ENCODE assay signal across 8 cellular contexts in genomic region chr1:35192853-35193664, GRCh38. TPM values are rescaled to one million over a fixed set of nuclear protein-coding genes. Genes with fewer than 3 reads are reported as not detected.
A peak's percentile ranks its signal among the peaks of the same experiment; 100 is the strongest.
DNase-seq lines count a peak whose midpoint lies in the region; ATAC-seq, FAIRE-seq and TF ChIP-seq lines count a peak whose summit lies in the region.

Gene SFPQ (minus strand): TSS chr1:35193145. CDS start chr1:35193049, 96 bp downstream.

- H3K27me3 Mint-ChIP-seq in memory B cell = no peaks in the 10 kb centered on the region

- peak within 1 kb of the TSS; percentile 95 for H3K4me3 Mint-ChIP-seq in memory B cell

- no peak within 1 kb of the TSS for H3K14ac ChIP-seq in H1 (ENCODE audit: insufficient read length)

- 5% methylated on average over 39 of the region's 50 CpGs; no CpG with 5 or more reads in 1 of the 2 experiments for WGBS in H1 (ENCODE audit: extremely low coverage in 1 of 2, insufficient coverage in 1 of 2, insufficient read length in 1 of 2, insufficient replicate concordance in 2 of 2, low coverage in 1 of 2, low lambda C conversion rate in 2 of 2, missing lambda C conversion rate in 1 of 2), 2 experiments

- 0 out of 2 replicates have a peak, but pooled peaks cover 5% of the 10 kb centered on the region for H3K23me2 ChIP-seq in H1 (ENCODE audit: low read depth, low read length)

- peak within 1 kb of the TSS; percentile 87 for H3K18ac ChIP-seq in H1 (ENCODE audit: extremely low read depth, low read length)

- H3K36me3 ChIP-seq in H1 (ENCODE audit: control insufficient read depth in 2 of 4, insufficient read depth in 4 of 4, low read length in 3 of 4) = peaks cover 25 to 39% (median 34%) of the 10 kb centered on the region in 4 experiments

- no peak within 1 kb of the TSS for H2BK15ac ChIP-seq in H1 (ENCODE audit: low read length)

- peak within 1 kb of the TSS; percentile 98 to 100 (median 99) for H3K9ac ChIP-seq in H1 (replicated peaks in 1 of 4; ENCODE audit: extremely low read depth in 1 of 4, low read depth in 3 of 4, low read length in 3 of 4)

- H3K56ac ChIP-seq in H1 (replicated peaks; ENCODE audit: insufficient read length, low read depth, low read length) = peak within 1 kb of the TSS; percentile 97

- peak within 1 kb of the TSS; percentile 95 for H3K27ac Mint-ChIP-seq in memory B cell

- peak within 1 kb of the TSS; percentile 92 to 99 (median 97) for H3K4me3 ChIP-seq in H1 (ENCODE audit: extremely low read depth in 1 of 4, insufficient read depth in 2 of 4, low read depth in 3 of 4, low read length in 4 of 4)

- H2AFZ ChIP-seq in H1 (ENCODE audit: low read length) = no peak within 1 kb of the TSS

- H2BK5ac ChIP-seq in H1 (ENCODE audit: low read depth, low read length) = peak within 1 kb of the TSS; percentile 98

- peaks cover 23% of the 10 kb centered on the region in 2 experiments for H4K20me1 ChIP-seq in H1 (replicated peaks in 1 of 2; ENCODE audit: control insufficient read depth in 1 of 2, insufficient read depth in 2 of 2, low read length in 2 of 2)

- POLR2A ChIA-PET in H1 (lab: Charles Lee; ENCODE audit: partially characterized antibody) = interaction anchor here (0.6 to 2.2 kb wide), 34 partner anchors 9 to 360 kb away, joined by 3 to 9 read pairs (median 4); partner anchors contain the start of genes SMIM12 and ZMYM4

- 0 out of 2 replicates have a peak, but pooled peaks cover 3% of the 10 kb centered on the region for H3K79me1 ChIP-seq in H1 (ENCODE audit: low read depth, low read length)

- H3K4me2 ChIP-seq in H1 (ENCODE audit: insufficient read depth in 1 of 2, low read depth in 2 of 2, low read length in 2 of 2) = peak within 1 kb of the TSS; percentile 61 to 85

- ATAC-seq in GM21367 (IDR thresholded peaks at IDR 0.05; ENCODE audit: unreplicated experiment) (peak; percentile 80), memory B cell (ENCODE audit: low read depth) (peak; percentile 87)

- no peaks in the 10 kb centered on the region for H3K27me3 ChIP-seq in H1 (replicated peaks in 1 of 4; ENCODE audit: control insufficient read depth in 3 of 4, extremely low read depth in 1 of 4, insufficient read depth in 3 of 4, low read length in 3 of 4)

- DNase-seq in COR-L47 (lab: John Stamatoyannopoulos, UW) (peak; percentile 99), HTR-8/SVneo (ENCODE audit: insufficient read length, low spot score) (peak; percentile 98), NOMO-1 treated with dmso at 0.1 percent for 144 hours (lab: John Stamatoyannopoulos, UW; ENCODE audit: unreplicated experiment) (peak; percentile 99), H1 (ENCODE audit: low read depth in 1 of 2, low spot score in 2 of 2) (peak; percentile 98 to 100), memory B cell (ENCODE audit: low spot score in 2 of 2) (peak; percentile 99)
- peak; percentile 90 to 97 (median 96) for DNase-seq in activated CD8-positive, alpha-beta memory T cell treated with anti-CD3 and anti-CD28 coated beads for 48 hours (ENCODE audit: low read depth in 2 of 3, low spot score in 2 of 3)
- peak; percentile 82 for DNase-seq in stimulated activated CD8-positive, alpha-beta memory T cell treated with anti-CD3 and anti-CD28 coated beads, Interleukin-12 subunit alpha, Interleukin-12 subunit beta, amount 100 ng/mL, for 24 hours (ENCODE audit: extremely low read depth)

- H2BK120ac ChIP-seq in H1 (replicated peaks; ENCODE audit: low read depth, low read length) = no peak within 1 kb of the TSS

- peak within 1 kb of the TSS; percentile 91 for H3K4ac ChIP-seq in H1 (replicated peaks; ENCODE audit: insufficient read length, low read depth, low read length)

- peak within 1 kb of the TSS; percentile 98 for H3K27ac ChIP-seq in H1 (ENCODE audit: low read depth, low read length)

- H3K9me3 ChIP-seq in H1 (ENCODE audit: insufficient read depth in 2 of 2, low read depth in 1 of 2, low read length in 1 of 2) = no peaks in the 10 kb centered on the region

- CTCF ChIA-PET in H1 (lab: Charles Lee; ENCODE audit: partially characterized antibody) = no interaction called here

- TF ChIP-seq CTCF in H1 (IDR thresholded peaks at IDR 0.05; ENCODE audit: control extremely low read depth in 1 of 3, insufficient read depth in 1 of 3, low read depth in 1 of 3, low read length in 3 of 3) = no peak

- H3K36me3 Mint-ChIP-seq in memory B cell = peaks cover 33% of the 10 kb centered on the region

- TF ChIP-seq POLR2A in H1 (IDR thresholded peaks at IDR 0.05; ENCODE audit: control extremely low read depth in 1 of 2, low read depth in 2 of 2, low read length in 2 of 2) = peak; percentile 98 to 99

- H2BK12ac ChIP-seq in H1 (ENCODE audit: low read depth, low read length) = no peak within 1 kb of the TSS

- peak; percentile 55 for FAIRE-seq in HTR-8/SVneo (lab: Jason Lieb, UNC)
- peak; percentile 50 for FAIRE-seq in H1 (lab: Jason Lieb, UNC)

- no peaks in the 10 kb centered on the region for H3K9me3 Mint-ChIP-seq in memory B cell

- peaks cover 24% of the 10 kb centered on the region for H3K4me1 Mint-ChIP-seq in memory B cell

- no peak within 1 kb of the TSS for H2BK20ac ChIP-seq in H1 (ENCODE audit: low read length)

- no peak within 1 kb of the TSS for H3K23ac ChIP-seq in H1 (ENCODE audit: insufficient read length)

- H3K4me1 ChIP-seq in H1 (replicated peaks in 1 of 4; ENCODE audit: control insufficient read depth in 3 of 4, insufficient read depth in 4 of 4, low read length in 3 of 4) = peaks cover 4 to 10% (median 8%) of the 10 kb centered on the region in 4 experiments; a peak in 6 of 7 replicates

- peak within 1 kb of the TSS; percentile 100 for H4K8ac ChIP-seq in H1 (ENCODE audit: extremely low read depth, insufficient read depth, low read length)

- H4K5ac ChIP-seq in H1 (ENCODE audit: insufficient read length, low read depth, low read length) = peak within 1 kb of the TSS; percentile 95

- TF ChIP-seq EP300 in H1 (IDR thresholded peaks at IDR 0.05; ENCODE audit: borderline replicate concordance in 1 of 2, low read depth in 2 of 2, low read length in 2 of 2) = no peak

- H2AK5ac ChIP-seq in H1 (ENCODE audit: low read depth, low read length) = no peak within 1 kb of the TSS

- TF ChIP-seq RAD21 in H1 (IDR thresholded peaks at IDR 0.05 in 1 of 2, conservative IDR thresholded peaks at IDR 0.05 in 1 of 2; ENCODE audit: low read depth in 2 of 2, low read length in 2 of 2) = no peak

- peak within 1 kb of the TSS; percentile 98 for H4K91ac ChIP-seq in H1 (replicated peaks; ENCODE audit: insufficient read length, low read length)

- peaks cover 23 to 49% of the 10 kb centered on the region in 2 experiments for H3K79me2 ChIP-seq in H1 (ENCODE audit: control insufficient read depth in 1 of 2, insufficient read depth in 2 of 2, low read length in 2 of 2)

TF ChIP-seq in H1, 55 proteins besides CTCF, POLR2A, EP300 and RAD21 (continues in another document):
- TF ChIP-seq YY1 (IDR thresholded peaks at IDR 0.05; ENCODE audit: low read depth, low read length) (peak; percentile 96), TAF7 (optimal IDR thresholded peaks at IDR 0.05; ENCODE audit: borderline replicate concordance, low read depth, low read length) (peak; percentile 94), CTBP2 (IDR thresholded peaks at IDR 0.05; ENCODE audit: borderline replicate concordance, insufficient read depth, insufficient read length, low read length) (no peak), E2F6 (IDR thresholded peaks at IDR 0.05) (peak; percentile 16; the same call in 1 of the 2 replicates), TCF12 (IDR thresholded peaks at IDR 0.05; ENCODE audit: low read depth, low read length) (peak; percentile 80; the same call in 1 of the 2 replicates)

RNA-seq across cellular contexts. Expression of gene SFPQ, which starts in this region (rescaled TPM):
- 442 and 469 TPM in 2 replicates for total RNA-seq in H1 (2021; fragmentation: NEBNext Ultra II Directional; extraction: Animal tissue kit (Norgen Biotek cat#: 25700))
- 109 and 118 TPM in 2 replicates for polyA plus RNA-seq in H1 (2011; rRNA removed)
- polyA plus RNA-seq in H1 (2011; cell fraction: cytosol; rRNA removed) = 176 TPM
- 113 TPM for polyA plus RNA-seq in H1 (2011; cell fraction: nucleus; rRNA removed)
- polyA plus RNA-seq in H1 (2012, experiment 1 of 2) = 376 to 503 TPM (median 386 TPM) in 4 replicates
- 78.0 TPM for polyA plus RNA-seq in H1 (2012, experiment 2 of 2)
- 361 TPM for polyA plus RNA-seq in H1 (2013, experiment 1 of 2)
- polyA plus RNA-seq in H1 (2013, experiment 2 of 2) = 325 TPM
- 94.7 and 99.9 TPM in 2 replicates for polyA minus RNA-seq in H1 (2011; rRNA and poly(A)+ RNA removed)
- polyA minus RNA-seq in H1 (2011; cell fraction: cytosol; rRNA and poly(A)+ RNA removed) = 139 TPM
- 203 TPM for polyA minus RNA-seq in H1 (2011; cell fraction: nucleus; rRNA and poly(A)+ RNA removed)

Comparison
In these comparisons a context has a peak if more than half of its experiments do, and no peak if none do; other contexts are left out.
1. Peak in every context shown above with its lines: DNase-seq, ATAC-seq, H3K4me3 ChIP-seq and H3K27ac ChIP-seq.